Comparison of ENCODE assay signal across 23 cellular contexts in the genomic region with DNA sequence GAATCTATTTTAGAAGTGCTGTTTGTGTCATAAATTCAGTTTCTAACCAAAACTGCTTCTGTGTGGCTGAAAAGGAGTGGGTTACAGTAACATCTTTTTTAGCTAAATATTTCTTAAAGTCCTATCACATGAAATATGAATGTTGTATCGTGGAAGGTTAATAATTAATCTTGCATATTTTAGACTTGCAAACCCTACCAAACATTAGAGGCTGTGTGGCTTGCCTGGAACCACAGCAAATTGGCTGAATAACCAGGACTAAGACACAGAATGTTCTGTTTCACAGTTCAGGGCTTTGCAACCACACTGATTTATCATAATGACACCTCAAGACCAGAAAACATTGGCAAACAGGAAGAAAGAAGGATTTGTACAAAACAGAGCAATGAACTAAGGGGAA.
DNase-seq lines count a peak whose midpoint lies in the region; ATAC-seq, FAIRE-seq and TF ChIP-seq lines count a peak whose summit lies in the region.
"Had no signal": no experiment of that assay in that cellular context is flagged by ENCODE, and none has a peak within 500 bp of the region (broad histone marks: within the 10 kb centered on the region; RNA-seq: fewer than 3 reads in every experiment).

No MANE protein-coding gene starts in this region.

- CTCF ChIA-PET in SK-N-SH (lab: Yijun Ruan, JAX): interaction anchor here (1.1 kb wide), 1 partner anchor 14 kb away, joined by 3 read pairs; no protein-coding TSS in a partner anchor

- H3K9me3 ChIP-seq in SK-N-SH (no peaks in the 10 kb centered on the region), pancreas (no peaks in the 10 kb centered on the region)
- H3K9me3 ChIP-seq: BLaER1, Caco-2 had no signal

- no peak overlapping the region for H3K4me2 ChIP-seq in SK-N-SH
- H3K4me2 ChIP-seq: BLaER1 had no signal

- H3K4me1 ChIP-seq in SK-N-SH (ENCODE audit: control insufficient read depth in 1 of 2, insufficient read depth in 2 of 2, low read depth in 1 of 2, low read length in 1 of 2): no peaks in the 10 kb centered on the region
- H3K4me1 ChIP-seq in pancreas: no peaks in the 10 kb centered on the region
- H3K4me1 ChIP-seq: BLaER1, Caco-2 had no signal

- no peak for FAIRE-seq in pancreas (lab: Jason Lieb, UNC)
- FAIRE-seq: A204.1, G401.6, GM12892, H1 had no signal

- H3K27ac ChIP-seq in SK-N-SH (ENCODE audit: low read depth in 2 of 2, low read length in 1 of 2) (no peak overlapping the region), pancreas (peak overlapping the region in 2 of 4 donors; percentile 9 to 36)
- H3K27ac ChIP-seq: 22Rv1, BLaER1, C4-2B, GM23248 had no signal

- no peaks in the 10 kb centered on the region for H3F3A ChIP-seq in SK-N-SH (replicated peaks; ENCODE audit: insufficient read depth)

- 9% methylated on average over 1 of the region's 1 CpG for WGBS in SK-N-SH (ENCODE audit: low lambda C conversion rate)
- WGBS in pancreas, 2 donors: 3 to 5% methylated on average over 1 of the region's 1 CpG

- ATAC-seq in SK-N-SH treated with all-trans-retinoic acid at 6 μM for 48 hours (no peak), pancreas (peak; percentile 59 to 88 (median 76)), GM21367 (IDR thresholded peaks at IDR 0.05; ENCODE audit: unreplicated experiment) (no peak)
- ATAC-seq: CD8-positive, alpha-beta T cell had no signal

- no peaks in the 10 kb centered on the region for H3K36me3 ChIP-seq in SK-N-SH (replicated peaks in 1 of 2; ENCODE audit: control insufficient read depth in 1 of 2, insufficient read depth in 2 of 2, low read length in 1 of 2)
- H3K36me3 ChIP-seq in pancreas: no peaks in the 10 kb centered on the region
- H3K36me3 ChIP-seq: BLaER1 had no signal

- POLR2A ChIA-PET in SK-N-SH (lab: Yijun Ruan, JAX): no interaction called here

- TF ChIP-seq EP300 in SK-N-SH (IDR thresholded peaks at IDR 0.05; ENCODE audit: borderline replicate concordance in 1 of 2, low read depth in 1 of 2, low read length in 1 of 2): no peak

- TF ChIP-seq RAD21 in SK-N-SH (IDR thresholded peaks at IDR 0.05; ENCODE audit: low read length): no peak

- no peaks in the 10 kb centered on the region; the same call in 1 of the 2 replicates for H3K9me2 ChIP-seq in SK-N-SH

- intact Hi-C loops in pancreas (cut with DNase I): no loop called here

- no peaks in the 10 kb centered on the region for H4K20me1 ChIP-seq in SK-N-SH (ENCODE audit: insufficient read depth)
- H4K20me1 ChIP-seq: BLaER1 had no signal

- DNase-seq in SK-N-SH (no peak), foreskin melanocyte (peak; percentile 2), pancreas (no peak), Kasumi-1 (lab: John Stamatoyannopoulos, UW) (no peak), NCI-H2227 (lab: John Stamatoyannopoulos, UW; ENCODE audit: unreplicated experiment) (no peak), NCI-H524 treated with DMSO at 0.1 percent for 48 hours (lab: John Stamatoyannopoulos, UW) (no peak)
- DNase-seq: Caco-2; CD4-positive, CD25-positive, alpha-beta regulatory T cell; CD8-positive, alpha-beta T cell; DMS153; DND-41; GM23248; H7; HCEC 1CT had no signal

- no peak overlapping the region for H2AFZ ChIP-seq in SK-N-SH (ENCODE audit: low read depth)
- H2AFZ ChIP-seq: GM23248 had no signal

- no peaks in the 10 kb centered on the region for H3K79me2 ChIP-seq in SK-N-SH (ENCODE audit: insufficient read depth)

- TF ChIP-seq CTCF in SK-N-SH (IDR thresholded peaks at IDR 0.05): no peak
- TF ChIP-seq CTCF in pancreas (IDR thresholded peaks at IDR 0.05): no peak

- H3K4me3 ChIP-seq in SK-N-SH (ENCODE audit: low read depth in 2 of 2, low read length in 1 of 2): no peak overlapping the region
- H3K4me3 ChIP-seq in pancreas: no peak overlapping the region
- H3K4me3 ChIP-seq: BLaER1, GM23248 had no signal

- H3K9ac ChIP-seq in SK-N-SH: no peak overlapping the region
- H3K9ac ChIP-seq: BLaER1, GM23248 had no signal

- H3K27me3 ChIP-seq in SK-N-SH (ENCODE audit: insufficient read depth): no peaks in the 10 kb centered on the region
- no peaks in the 10 kb centered on the region for H3K27me3 ChIP-seq in pancreas
- H3K27me3 ChIP-seq: BLaER1 had no signal

TF ChIP-seq in SK-N-SH treated with all-trans-retinoic acid at 6 μM for 48 hours, 23 proteins besides CTCF, POLR2A, EP300 and RAD21:
- peak; percentile 59 for TF ChIP-seq ZNF70 (CRISPR knock-in tag; IDR thresholded peaks at IDR 0.05)
- TF ChIP-seq BACH2 (CRISPR knock-in tag; IDR thresholded peaks at IDR 0.05; ENCODE audit: borderline replicate concordance): no peak

TF ChIP-seq in SK-N-SH, 30 proteins besides CTCF, POLR2A, EP300 and RAD21 (continues in another document):
- TF ChIP-seq MEF2A (IDR thresholded peaks at IDR 0.05; ENCODE audit: borderline replicate concordance, low read depth): no peak
- TF ChIP-seq YY1 (IDR thresholded peaks at IDR 0.05; ENCODE audit: low read depth): no peak
- TF ChIP-seq, protein P1, sequence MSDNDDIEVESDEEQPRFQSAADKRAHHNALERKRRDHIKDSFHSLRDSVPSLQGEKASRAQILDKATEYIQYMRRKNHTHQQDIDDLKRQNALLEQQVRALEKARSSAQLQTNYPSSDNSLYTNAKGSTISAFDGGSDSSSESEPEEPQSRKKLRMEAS (IDR thresholded peaks at IDR 0.05; ENCODE audit: low read depth): no peak
- TF ChIP-seq RXRA (IDR thresholded peaks at IDR 0.05; ENCODE audit: borderline replicate concordance, low read depth): no peak
- TF ChIP-seq ELF1 (IDR thresholded peaks at IDR 0.05): no peak
- no peak for TF ChIP-seq POLR2AphosphoS5 (IDR thresholded peaks at IDR 0.05; ENCODE audit: low read depth, low read length)
- TF ChIP-seq, protein P2, sequence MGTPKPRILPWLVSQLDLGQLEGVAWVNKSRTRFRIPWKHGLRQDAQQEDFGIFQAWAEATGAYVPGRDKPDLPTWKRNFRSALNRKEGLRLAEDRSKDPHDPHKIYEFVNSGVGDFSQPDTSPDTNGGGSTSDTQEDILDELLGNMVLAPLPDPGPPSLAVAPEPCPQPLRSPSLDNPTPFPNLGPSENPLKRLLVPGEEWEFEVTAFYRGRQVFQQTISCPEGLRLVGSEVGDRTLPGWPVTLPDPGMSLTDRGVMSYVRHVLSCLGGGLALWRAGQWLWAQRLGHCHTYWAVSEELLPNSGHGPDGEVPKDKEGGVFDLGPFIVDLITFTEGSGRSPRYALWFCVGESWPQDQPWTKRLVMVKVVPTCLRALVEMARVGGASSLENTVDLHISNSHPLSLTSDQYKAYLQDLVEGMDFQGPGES (IDR thresholded peaks at IDR 0.05; ENCODE audit: low read depth, low read length): no peak
- TF ChIP-seq, protein P3, sequence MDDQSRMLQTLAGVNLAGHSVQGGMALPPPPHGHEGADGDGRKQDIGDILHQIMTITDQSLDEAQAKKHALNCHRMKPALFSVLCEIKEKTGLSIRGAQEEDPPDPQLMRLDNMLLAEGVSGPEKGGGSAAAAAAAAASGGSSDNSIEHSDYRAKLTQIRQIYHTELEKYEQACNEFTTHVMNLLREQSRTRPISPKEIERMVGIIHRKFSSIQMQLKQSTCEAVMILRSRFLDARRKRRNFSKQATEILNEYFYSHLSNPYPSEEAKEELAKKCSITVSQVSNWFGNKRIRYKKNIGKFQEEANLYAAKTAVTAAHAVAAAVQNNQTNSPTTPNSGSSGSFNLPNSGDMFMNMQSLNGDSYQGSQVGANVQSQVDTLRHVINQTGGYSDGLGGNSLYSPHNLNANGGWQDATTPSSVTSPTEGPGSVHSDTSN (IDR thresholded peaks at IDR 0.05): no peak
- TF ChIP-seq GATA2 (CRISPR knock-in tag; IDR thresholded peaks at IDR 0.05): no peak
- TF ChIP-seq FOSL2 (IDR thresholded peaks at IDR 0.05; ENCODE audit: borderline replicate concordance, low read depth): no peak
- TF ChIP-seq, protein P4, sequence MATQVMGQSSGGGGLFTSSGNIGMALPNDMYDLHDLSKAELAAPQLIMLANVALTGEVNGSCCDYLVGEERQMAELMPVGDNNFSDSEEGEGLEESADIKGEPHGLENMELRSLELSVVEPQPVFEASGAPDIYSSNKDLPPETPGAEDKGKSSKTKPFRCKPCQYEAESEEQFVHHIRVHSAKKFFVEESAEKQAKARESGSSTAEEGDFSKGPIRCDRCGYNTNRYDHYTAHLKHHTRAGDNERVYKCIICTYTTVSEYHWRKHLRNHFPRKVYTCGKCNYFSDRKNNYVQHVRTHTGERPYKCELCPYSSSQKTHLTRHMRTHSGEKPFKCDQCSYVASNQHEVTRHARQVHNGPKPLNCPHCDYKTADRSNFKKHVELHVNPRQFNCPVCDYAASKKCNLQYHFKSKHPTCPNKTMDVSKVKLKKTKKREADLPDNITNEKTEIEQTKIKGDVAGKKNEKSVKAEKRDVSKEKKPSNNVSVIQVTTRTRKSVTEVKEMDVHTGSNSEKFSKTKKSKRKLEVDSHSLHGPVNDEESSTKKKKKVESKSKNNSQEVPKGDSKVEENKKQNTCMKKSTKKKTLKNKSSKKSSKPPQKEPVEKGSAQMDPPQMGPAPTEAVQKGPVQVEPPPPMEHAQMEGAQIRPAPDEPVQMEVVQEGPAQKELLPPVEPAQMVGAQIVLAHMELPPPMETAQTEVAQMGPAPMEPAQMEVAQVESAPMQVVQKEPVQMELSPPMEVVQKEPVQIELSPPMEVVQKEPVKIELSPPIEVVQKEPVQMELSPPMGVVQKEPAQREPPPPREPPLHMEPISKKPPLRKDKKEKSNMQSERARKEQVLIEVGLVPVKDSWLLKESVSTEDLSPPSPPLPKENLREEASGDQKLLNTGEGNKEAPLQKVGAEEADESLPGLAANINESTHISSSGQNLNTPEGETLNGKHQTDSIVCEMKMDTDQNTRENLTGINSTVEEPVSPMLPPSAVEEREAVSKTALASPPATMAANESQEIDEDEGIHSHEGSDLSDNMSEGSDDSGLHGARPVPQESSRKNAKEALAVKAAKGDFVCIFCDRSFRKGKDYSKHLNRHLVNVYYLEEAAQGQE (IDR thresholded peaks at IDR 0.05; ENCODE audit: low read depth, low read length): no peak
- TF ChIP-seq, protein P5, sequence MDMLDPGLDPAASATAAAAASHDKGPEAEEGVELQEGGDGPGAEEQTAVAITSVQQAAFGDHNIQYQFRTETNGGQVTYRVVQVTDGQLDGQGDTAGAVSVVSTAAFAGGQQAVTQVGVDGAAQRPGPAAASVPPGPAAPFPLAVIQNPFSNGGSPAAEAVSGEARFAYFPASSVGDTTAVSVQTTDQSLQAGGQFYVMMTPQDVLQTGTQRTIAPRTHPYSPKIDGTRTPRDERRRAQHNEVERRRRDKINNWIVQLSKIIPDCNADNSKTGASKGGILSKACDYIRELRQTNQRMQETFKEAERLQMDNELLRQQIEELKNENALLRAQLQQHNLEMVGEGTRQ (IDR thresholded peaks at IDR 0.05; ENCODE audit: borderline replicate concordance, low read depth, low read length): no peak
- no peak for TF ChIP-seq NRF1 (IDR thresholded peaks at IDR 0.05; ENCODE audit: low read depth, low read length)
- no peak for TF ChIP-seq MXI1 (IDR thresholded peaks at IDR 0.05; ENCODE audit: low read depth, low read length)
- no peak for TF ChIP-seq FOXM1 (IDR thresholded peaks at IDR 0.05; ENCODE audit: low read depth)
- no peak for TF ChIP-seq JUND (IDR thresholded peaks at IDR 0.05)

Comparison
In these comparisons a context has a peak if more than half of its experiments do, and no peak if none do; other contexts are left out.
1. ATAC-seq: peak in pancreas (4 of 4); none in SK-N-SH treated with all-trans-retinoic acid at 6 μM for 48 hours (single experiment) and GM21367 (single experiment).